ENCODE assay signal across 9 cellular contexts in the genomic region with DNA sequence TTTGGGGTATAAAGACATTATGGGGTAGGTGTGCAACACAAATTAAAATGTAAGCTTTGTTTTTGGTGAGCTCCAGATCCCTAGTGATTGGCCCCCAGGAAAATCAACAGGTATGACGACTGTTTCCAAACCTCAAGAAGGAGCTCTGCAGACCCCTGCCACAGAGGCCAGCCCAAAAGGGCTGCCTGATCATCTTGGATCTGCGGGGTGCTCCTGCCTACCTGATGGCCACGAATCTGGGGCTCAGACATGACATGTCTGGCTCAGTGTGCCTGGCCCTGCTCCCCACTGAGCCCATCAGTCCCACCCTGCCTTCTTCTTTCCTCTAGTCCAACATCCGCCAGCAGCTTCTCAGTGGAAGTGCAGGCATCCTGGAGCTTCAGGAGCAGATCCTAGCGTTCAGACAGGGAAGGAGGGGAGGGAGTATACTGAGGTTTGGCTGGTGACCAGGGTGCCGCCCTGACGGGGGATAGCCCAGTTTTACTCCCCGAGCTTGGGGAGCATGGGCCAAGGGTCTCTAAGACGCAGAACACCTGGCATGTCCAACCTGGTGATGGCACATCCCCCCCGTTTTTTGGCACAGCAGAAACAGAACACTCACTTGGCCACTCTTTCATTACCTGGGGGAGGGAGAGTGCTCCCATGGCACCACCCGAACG. TPM values are rescaled to one million over a fixed set of nuclear protein-coding genes. Genes with fewer than 3 reads are reported as not detected.
"Had no signal": no experiment of that assay in that cellular context is flagged by ENCODE, and none has a peak within 500 bp of the region (broad histone marks: within the 10 kb centered on the region; RNA-seq: fewer than 3 reads in every experiment).

No MANE protein-coding gene starts in this region.

- H3K27ac ChIP-seq: GM23248 had no signal

- DNase-seq: GM23248, HCEC 1CT, IMR-90, KG1 had no signal

- H3K9ac ChIP-seq: GM23248 had no signal

- H2AFZ ChIP-seq: GM23248 had no signal

- H3K4me3 ChIP-seq: GM23248, K562 had no signal

- FAIRE-seq: H1, H54, HTR-8/SVneo, K562 had no signal

- ATAC-seq: K562 had no signal

RNA-seq across cellular contexts. Expression of a gene that starts 44.0 kb away (rescaled TPM):
- total RNA-seq: GM23248, H1, HT-29, IMR-90, K562 had no signal
- polyA plus RNA-seq: GM23248, H1, IMR-90, K562 had no signal
